In the genomic region with DNA sequence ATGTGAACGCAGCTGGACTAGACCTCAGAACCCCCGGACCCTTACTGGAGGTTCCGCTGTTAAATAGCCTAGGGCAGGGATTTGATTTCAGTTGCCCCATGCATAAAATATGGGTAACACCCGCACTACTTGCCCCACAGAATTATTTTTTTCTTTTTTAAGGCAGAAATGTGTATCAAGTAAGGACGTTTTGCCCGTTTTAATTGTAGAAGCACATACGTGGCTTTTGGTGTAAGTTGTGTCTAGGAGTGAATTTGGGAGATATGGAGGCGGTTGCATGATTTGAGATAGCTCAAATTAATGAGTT, we compare ENCODE assay signal across 2 cellular contexts.
TF ChIP-seq lines count a peak whose summit lies in the region.

No MANE protein-coding gene starts in this region.

TF ChIP-seq in SK-N-SH, 30 proteins besides CTCF, POLR2A, EP300 and RAD21 (continued from another document):
- TF ChIP-seq, protein P1, sequence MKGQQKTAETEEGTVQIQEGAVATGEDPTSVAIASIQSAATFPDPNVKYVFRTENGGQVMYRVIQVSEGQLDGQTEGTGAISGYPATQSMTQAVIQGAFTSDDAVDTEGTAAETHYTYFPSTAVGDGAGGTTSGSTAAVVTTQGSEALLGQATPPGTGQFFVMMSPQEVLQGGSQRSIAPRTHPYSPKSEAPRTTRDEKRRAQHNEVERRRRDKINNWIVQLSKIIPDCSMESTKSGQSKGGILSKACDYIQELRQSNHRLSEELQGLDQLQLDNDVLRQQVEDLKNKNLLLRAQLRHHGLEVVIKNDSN (IDR thresholded peaks at IDR 0.05; ENCODE audit: borderline replicate concordance, low read depth) = no peak

TF ChIP-seq in SK-N-SH treated with all-trans-retinoic acid at 6 μM for 48 hours, 23 proteins besides CTCF, POLR2A, EP300 and RAD21 (continued from another document):
- TF ChIP-seq, protein P2, sequence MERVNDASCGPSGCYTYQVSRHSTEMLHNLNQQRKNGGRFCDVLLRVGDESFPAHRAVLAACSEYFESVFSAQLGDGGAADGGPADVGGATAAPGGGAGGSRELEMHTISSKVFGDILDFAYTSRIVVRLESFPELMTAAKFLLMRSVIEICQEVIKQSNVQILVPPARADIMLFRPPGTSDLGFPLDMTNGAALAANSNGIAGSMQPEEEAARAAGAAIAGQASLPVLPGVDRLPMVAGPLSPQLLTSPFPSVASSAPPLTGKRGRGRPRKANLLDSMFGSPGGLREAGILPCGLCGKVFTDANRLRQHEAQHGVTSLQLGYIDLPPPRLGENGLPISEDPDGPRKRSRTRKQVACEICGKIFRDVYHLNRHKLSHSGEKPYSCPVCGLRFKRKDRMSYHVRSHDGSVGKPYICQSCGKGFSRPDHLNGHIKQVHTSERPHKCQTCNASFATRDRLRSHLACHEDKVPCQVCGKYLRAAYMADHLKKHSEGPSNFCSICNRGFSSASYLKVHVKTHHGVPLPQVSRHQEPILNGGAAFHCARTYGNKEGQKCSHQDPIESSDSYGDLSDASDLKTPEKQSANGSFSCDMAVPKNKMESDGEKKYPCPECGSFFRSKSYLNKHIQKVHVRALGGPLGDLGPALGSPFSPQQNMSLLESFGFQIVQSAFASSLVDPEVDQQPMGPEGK (CRISPR knock-in tag; IDR thresholded peaks at IDR 0.05; ENCODE audit: borderline replicate concordance) = no peak
- TF ChIP-seq ISL1 (CRISPR knock-in tag; IDR thresholded peaks at IDR 0.05) = no peak
- no peak for TF ChIP-seq OSR1 (CRISPR knock-in tag; IDR thresholded peaks at IDR 0.05)
- no peak for TF ChIP-seq ZNF8 (CRISPR knock-in tag; IDR thresholded peaks at IDR 0.05)
- TF ChIP-seq, protein P3, sequence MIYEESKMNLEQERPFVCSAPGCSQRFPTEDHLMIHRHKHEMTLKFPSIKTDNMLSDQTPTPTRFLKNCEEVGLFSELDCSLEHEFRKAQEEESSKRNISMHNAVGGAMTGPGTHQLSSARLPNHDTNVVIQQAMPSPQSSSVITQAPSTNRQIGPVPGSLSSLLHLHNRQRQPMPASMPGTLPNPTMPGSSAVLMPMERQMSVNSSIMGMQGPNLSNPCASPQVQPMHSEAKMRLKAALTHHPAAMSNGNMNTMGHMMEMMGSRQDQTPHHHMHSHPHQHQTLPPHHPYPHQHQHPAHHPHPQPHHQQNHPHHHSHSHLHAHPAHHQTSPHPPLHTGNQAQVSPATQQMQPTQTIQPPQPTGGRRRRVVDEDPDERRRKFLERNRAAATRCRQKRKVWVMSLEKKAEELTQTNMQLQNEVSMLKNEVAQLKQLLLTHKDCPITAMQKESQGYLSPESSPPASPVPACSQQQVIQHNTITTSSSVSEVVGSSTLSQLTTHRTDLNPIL (CRISPR knock-in tag; IDR thresholded peaks at IDR 0.05; ENCODE audit: low read depth) = no peak
- no peak for TF ChIP-seq GLIS3 (CRISPR knock-in tag; IDR thresholded peaks at IDR 0.05)
- TF ChIP-seq, protein P4, sequence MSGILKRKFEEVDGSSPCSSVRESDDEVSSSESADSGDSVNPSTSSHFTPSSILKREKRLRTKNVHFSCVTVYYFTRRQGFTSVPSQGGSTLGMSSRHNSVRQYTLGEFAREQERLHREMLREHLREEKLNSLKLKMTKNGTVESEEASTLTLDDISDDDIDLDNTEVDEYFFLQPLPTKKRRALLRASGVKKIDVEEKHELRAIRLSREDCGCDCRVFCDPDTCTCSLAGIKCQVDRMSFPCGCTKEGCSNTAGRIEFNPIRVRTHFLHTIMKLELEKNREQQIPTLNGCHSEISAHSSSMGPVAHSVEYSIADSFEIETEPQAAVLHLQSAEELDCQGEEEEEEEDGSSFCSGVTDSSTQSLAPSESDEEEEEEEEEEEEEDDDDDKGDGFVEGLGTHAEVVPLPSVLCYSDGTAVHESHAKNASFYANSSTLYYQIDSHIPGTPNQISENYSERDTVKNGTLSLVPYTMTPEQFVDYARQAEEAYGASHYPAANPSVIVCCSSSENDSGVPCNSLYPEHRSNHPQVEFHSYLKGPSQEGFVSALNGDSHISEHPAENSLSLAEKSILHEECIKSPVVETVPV (CRISPR knock-in tag; IDR thresholded peaks at IDR 0.05) = no peak
